9 cellular contexts compared by ENCODE assay signal in the genomic region with DNA sequence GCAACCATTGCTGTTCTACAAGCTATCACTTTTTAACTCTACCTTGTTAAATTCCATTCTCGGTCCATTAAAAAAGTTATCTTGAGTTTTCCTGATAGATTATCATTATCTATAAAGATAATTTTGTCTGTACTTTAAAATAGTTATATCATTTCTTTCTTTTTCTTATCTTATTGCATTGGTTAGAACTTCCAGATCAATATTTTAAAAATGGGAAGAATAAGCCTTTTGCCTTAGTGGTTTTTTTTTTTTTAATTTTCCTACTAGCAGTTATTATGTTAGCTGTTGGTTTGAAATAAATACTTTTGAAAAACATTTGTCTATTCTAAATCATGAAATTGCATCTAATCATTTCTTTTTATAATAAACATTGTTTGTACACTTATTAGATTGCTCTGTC.
"Had no signal": no experiment of that assay in that cellular context is flagged by ENCODE, and none has a peak within 500 bp of the region (broad histone marks: within the 10 kb centered on the region; RNA-seq: fewer than 3 reads in every experiment).

No MANE protein-coding gene starts in this region.

- H3K4me2 ChIP-seq: GM23338 had no signal

- ATAC-seq: GM23338, HepG2 had no signal

- H2AFZ ChIP-seq: GM23338 had no signal

- FAIRE-seq: H1, H54, HepG2 had no signal

- H3K27ac ChIP-seq: HL-60 had no signal

- DNase-seq: H9, HCEC 1CT, HFFc6, KG1 had no signal

- H3K4me3 ChIP-seq: GM23338 had no signal
